In the genomic region with DNA sequence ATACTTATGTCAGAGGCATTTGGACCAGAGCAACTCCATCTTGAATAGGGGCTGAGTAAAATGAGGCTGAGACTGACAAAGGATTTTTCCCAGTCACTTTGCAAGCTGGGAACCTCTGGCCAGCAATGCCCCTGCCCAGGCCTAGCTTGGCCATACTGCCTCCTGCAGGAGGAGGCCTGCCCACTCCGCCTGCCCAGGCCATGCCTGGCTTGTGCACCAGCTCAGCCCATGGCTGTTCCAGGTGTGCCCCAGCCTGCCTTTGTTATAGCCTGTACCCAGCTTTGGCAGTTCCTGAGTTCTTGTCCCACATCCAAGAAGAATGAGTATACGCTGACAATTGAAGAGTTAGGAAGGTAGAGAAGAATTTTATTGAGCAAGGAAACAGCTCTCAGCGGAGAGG, we compare ENCODE assay signal across 21 cellular contexts.
"Had no signal": no experiment of that assay in that cellular context is flagged by ENCODE, and none has a peak within 500 bp of the region (broad histone marks: within the 10 kb centered on the region; RNA-seq: fewer than 3 reads in every experiment).

No MANE protein-coding gene starts in this region.

- H3K27ac Mint-ChIP-seq: naive thymus-derived CD8-positive, alpha-beta T cell; stimulated activated memory B cell treated with anti-CD40 and anti-IgM and Interleukin-4, amounts not matched to agents 10 μg/mL and 1 μg/mL and 100 μg/mL, for 72 hours; stimulated activated naive CD8-positive, alpha-beta T cell treated with anti-CD3 and anti-CD28 coated beads, Interleukin-15, Interleukin-2, amounts not matched to agents 100 ng/mL and 50 ng/mL, for 24 hours had no signal

- H3K27me3 ChIP-seq: gastrocnemius medialis, neutrophil, spleen, tibial artery, upper lobe of left lung, vagina had no signal

- H3K4me3 ChIP-seq: coronary artery, gastrocnemius medialis, mucosa of descending colon, spleen, tibial artery, upper lobe of left lung, vagina had no signal

- H3K27ac ChIP-seq: coronary artery, gastrocnemius medialis, neutrophil, spleen, tibial artery, upper lobe of left lung, vagina had no signal

- H3K4me1 Mint-ChIP-seq: stimulated activated memory B cell treated with anti-CD40 and anti-IgM and Interleukin-4, amounts not matched to agents 10 μg/mL and 1 μg/mL and 100 μg/mL, for 72 hours had no signal

- H3K4me1 ChIP-seq: gastrocnemius medialis, spleen, tibial artery, upper lobe of left lung, vagina had no signal

- H3K27me3 Mint-ChIP-seq: stimulated activated memory B cell treated with anti-CD40 and anti-IgM and Interleukin-4, amounts not matched to agents 10 μg/mL and 1 μg/mL and 100 μg/mL, for 72 hours had no signal

- ATAC-seq: esophagus mucosa; gastrocnemius medialis; left lobe of liver; mucosa of descending colon; naive thymus-derived CD8-positive, alpha-beta T cell; sciatic nerve; stimulated activated memory B cell treated with anti-CD40 and anti-IgM and Interleukin-4, amounts not matched to agents 10 μg/mL and 1 μg/mL and 100 μg/mL, for 72 hours had no signal

- DNase-seq: effector CD4-positive, alpha-beta T cell; gastrocnemius medialis; islet precursor cell; mammary epithelial cell; mucosa of descending colon; naive thymus-derived CD8-positive, alpha-beta T cell; posterior cingulate gyrus; spleen; stimulated activated CD4-positive, alpha-beta T cell treated with anti-CD3 and anti-CD28 coated beads, Interleukin-15, amount 100 ng/mL, for 24 hours; stimulated activated CD4-positive, alpha-beta T cell treated with anti-CD3 and anti-CD28 coated beads, Interleukin-1b, Interleukin-23, amount 100 ng/mL, for 48 hours; stimulated activated CD4-positive, alpha-beta T cell treated with anti-CD3 and anti-CD28 coated beads, Interleukin-4, amount 100 ng/mL, for 24 hours; tibial artery had no signal

- H3K36me3 ChIP-seq: gastrocnemius medialis, neutrophil, spleen, tibial artery, upper lobe of left lung, vagina had no signal

- H3K9me3 ChIP-seq: gastrocnemius medialis, neutrophil, tibial artery, vagina had no signal

- H3K4me3 Mint-ChIP-seq: naive thymus-derived CD8-positive, alpha-beta T cell; stimulated activated memory B cell treated with anti-CD40 and anti-IgM and Interleukin-4, amounts not matched to agents 10 μg/mL and 1 μg/mL and 100 μg/mL, for 72 hours; stimulated activated naive CD8-positive, alpha-beta T cell treated with anti-CD3 and anti-CD28 coated beads, Interleukin-15, Interleukin-2, amounts not matched to agents 100 ng/mL and 50 ng/mL, for 24 hours had no signal
